Comparison of ENCODE assay signal across 8 cellular contexts in the genomic region with DNA sequence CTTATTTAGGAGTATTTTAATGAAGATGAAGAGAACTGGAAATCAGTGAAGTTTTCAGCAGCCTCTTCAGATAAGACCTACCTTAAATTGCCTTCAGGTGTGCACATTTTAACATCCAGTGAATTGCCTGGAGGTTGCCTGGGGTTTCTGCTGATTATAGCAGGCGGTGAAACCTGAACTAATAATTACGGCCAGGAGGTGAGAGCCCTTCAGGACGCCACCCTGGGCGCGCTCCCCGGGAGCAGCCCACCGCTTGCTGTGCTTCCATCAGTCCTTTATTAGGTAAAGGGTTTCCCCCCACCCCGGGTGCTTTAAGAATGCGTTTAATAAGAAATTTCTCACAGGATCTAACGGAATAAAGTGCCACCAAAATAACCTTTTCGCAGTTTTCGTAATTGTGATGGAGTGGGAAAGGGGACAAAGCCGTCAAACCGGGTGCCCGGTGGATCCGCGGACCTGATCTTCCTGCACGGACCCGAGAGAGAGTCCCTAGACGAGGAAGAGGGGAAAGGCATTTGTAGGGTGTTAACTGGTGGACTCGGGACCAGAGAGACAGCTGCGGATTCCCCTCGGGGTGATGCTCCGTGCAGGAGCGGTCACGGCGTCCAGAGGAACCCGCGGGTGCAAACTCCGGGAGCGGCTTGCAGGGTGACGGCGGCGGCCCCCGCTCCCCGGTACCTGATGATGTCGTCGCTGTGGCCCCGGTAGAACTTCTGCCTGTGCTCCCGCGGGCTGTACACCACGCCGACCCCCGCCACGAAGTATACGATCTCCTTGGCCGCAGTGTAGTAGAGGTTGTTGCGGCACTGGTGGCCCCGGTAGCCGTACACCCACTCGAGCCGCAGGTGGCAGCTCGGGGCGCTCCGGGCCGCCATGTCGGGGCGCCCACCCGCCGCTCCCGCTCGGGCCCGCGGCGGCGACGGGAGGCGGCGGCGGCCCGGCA. TPM values are rescaled to one million over a fixed set of nuclear protein-coding genes. Genes with fewer than 3 reads are reported as not detected.
DNase-seq lines count a peak whose midpoint lies in the region; ATAC-seq, FAIRE-seq and TF ChIP-seq lines count a peak whose summit lies in the region.

No MANE protein-coding gene starts in this region.

- H3K27ac ChIP-seq in CD8-positive, alpha-beta memory T cell (ENCODE audit: low read depth, low read length), result no peak overlapping the region
- H3K27ac ChIP-seq in HEK293 (ENCODE audit: extremely low read depth, low read depth, low read length) (peak overlapping the region; percentile 92), brain microvascular endothelial cell (no peak overlapping the region), kidney (ENCODE audit: low read depth in 2 of 2, low read length in 2 of 2) (no peak overlapping the region)

- H3K4me3 ChIP-seq in CD8-positive, alpha-beta memory T cell (ENCODE audit: low read length), result peak overlapping the region; percentile 71
- H3K4me3 ChIP-seq in HEK293 (ENCODE audit: low read depth, low read length) (peak overlapping the region; percentile 81), NT2/D1 (ENCODE audit: insufficient read length, low read depth) (peak overlapping the region; percentile 59), brain microvascular endothelial cell (ENCODE audit: low read depth, low read length) (peak overlapping the region; percentile 63), kidney (ENCODE audit: low read length in 2 of 2) (peak overlapping the region; percentile 51 to 67)

- H3K27me3 Mint-ChIP-seq in CD8-positive, alpha-beta memory T cell, result peaks cover 3 to 9% of the 10 kb centered on the region in 2 donors

- no peak for DNase-seq in CD8-positive, alpha-beta memory T cell
- DNase-seq in NT2/D1 (ENCODE audit: low read depth, low spot score) (no peak), brain microvascular endothelial cell (no peak), kidney (peak; percentile 74)
- peak; percentile 17 for DNase-seq in stimulated activated CD4-positive, alpha-beta T cell treated with anti-CD3 and anti-CD28 coated beads, Interleukin-1b, Interleukin-23, amount 100 ng/mL, for 48 hours

- peaks cover 19 to 31% (median 19%) of the 10 kb centered on the region in 3 donors for H3K4me1 Mint-ChIP-seq in CD8-positive, alpha-beta memory T cell

- no peak for FAIRE-seq in kidney (lab: Jason Lieb, UNC)

- H3K4me1 ChIP-seq in CD8-positive, alpha-beta memory T cell (ENCODE audit: insufficient read depth, low read length), result peaks cover 16% of the 10 kb centered on the region
- H3K4me1 ChIP-seq in HEK293 (ENCODE audit: control insufficient read depth, insufficient read depth, low read length) (peaks cover 16% of the 10 kb centered on the region), NT2/D1 (ENCODE audit: insufficient read depth, insufficient read length) (no peaks in the 10 kb centered on the region), kidney (ENCODE audit: control insufficient read depth in 1 of 2, insufficient read depth in 1 of 2, low read depth in 1 of 2, low read length in 2 of 2) (peaks cover 0 to 3% of the 10 kb centered on the region in 2 donors)

- H3K27me3 ChIP-seq in CD8-positive, alpha-beta memory T cell (ENCODE audit: insufficient read depth, low read length, poor library complexity, severe bottlenecking), result no peaks in the 10 kb centered on the region
- H3K27me3 ChIP-seq in NT2/D1 (ENCODE audit: insufficient read depth, insufficient read length) (peaks cover 49% of the 10 kb centered on the region), brain microvascular endothelial cell (replicated peaks) (peaks cover 15% of the 10 kb centered on the region)

- intact Hi-C loops in kidney (cut with DNase I), result no loop called here

- H3K36me3 Mint-ChIP-seq in CD8-positive, alpha-beta memory T cell, result peaks cover 0 to 5% (median 3%) of the 10 kb centered on the region in 3 donors

- H3K36me3 ChIP-seq in CD8-positive, alpha-beta memory T cell (ENCODE audit: insufficient read depth, low read length), result no peaks in the 10 kb centered on the region
- H3K36me3 ChIP-seq in HEK293 (ENCODE audit: control insufficient read depth in 2 of 2, insufficient read depth in 1 of 2, low read length in 2 of 2), result no peaks in the 10 kb centered on the region
- no peaks in the 10 kb centered on the region for H3K36me3 ChIP-seq in NT2/D1 (ENCODE audit: insufficient read depth, insufficient read length, low read length)
- no peaks in the 10 kb centered on the region for H3K36me3 ChIP-seq in brain microvascular endothelial cell (replicated peaks)
- no peaks in the 10 kb centered on the region for H3K36me3 ChIP-seq in kidney (ENCODE audit: control insufficient read depth in 1 of 2, insufficient read depth in 2 of 2, low read length in 2 of 2)

- CTCF ChIA-PET in CD8-positive, alpha-beta memory T cell (lab: Charles Lee), result interaction anchor here (1.0 to 2.5 kb wide), 3 partner anchors 10 to 50 kb away, joined by 3 to 8 read pairs (median 3); a partner anchor contains a TSS
- CTCF ChIA-PET in HEK293 (lab: Yijun Ruan, JAX), result interaction anchor here (0.6 to 1.5 kb wide), 2 partner anchors 36 to 58 kb away, joined by 3 to 5 read pairs; no protein-coding TSS in a partner anchor

- no peaks in the 10 kb centered on the region for H3K9me3 Mint-ChIP-seq in CD8-positive, alpha-beta memory T cell

- no peak for TF ChIP-seq CTCF in HEK293 (tag by site-specific recombination; IDR thresholded peaks at IDR 0.05)
- TF ChIP-seq CTCF in brain microvascular endothelial cell (IDR thresholded peaks at IDR 0.05; ENCODE audit: low read depth, low read length, missing control alignments), result no peak
- TF ChIP-seq CTCF in kidney (IDR thresholded peaks at IDR 0.05; ENCODE audit: borderline replicate concordance, extremely low read depth, insufficient read depth), result no peak

- H3K4me3 Mint-ChIP-seq in CD8-positive, alpha-beta memory T cell, result peak overlapping the region; percentile 87 to 92 (median 90)

- POLR2A ChIA-PET in CD8-positive, alpha-beta memory T cell (lab: Charles Lee), result interaction anchor here (1.0 to 1.5 kb wide), 2 partner anchors 32 to 1464 kb away, joined by 3 to 7 read pairs; a partner anchor contains a TSS
- POLR2A ChIA-PET in HEK293 (lab: Yijun Ruan, JAX), result interaction anchor here (1.0 to 1.4 kb wide), 2 partner anchors 32 to 212 kb away, joined by 3 to 11 read pairs; a partner anchor contains a TSS

- in situ Hi-C loops in brain microvascular endothelial cell (cut with HindIII; ENCODE audit: low pct_ligation_motif_present, low sequenced_read_pairs), result no loop called here

- peak overlapping the region; percentile 81 for H3K9ac ChIP-seq in NT2/D1 (ENCODE audit: insufficient read length, low read depth)
- H3K9ac ChIP-seq in kidney (ENCODE audit: low read length in 2 of 2), result peak overlapping the region in 1 of 2 donors; percentile 53

- no peak for ATAC-seq in HG03039 (IDR thresholded peaks at IDR 0.05; ENCODE audit: unreplicated experiment)
- no peak for ATAC-seq in GM19455 (IDR thresholded peaks at IDR 0.05; ENCODE audit: unreplicated experiment)

- H3K27ac Mint-ChIP-seq in CD8-positive, alpha-beta memory T cell, result peak overlapping the region; percentile 66 to 96 (median 81)

- no peaks in the 10 kb centered on the region for H3K9me3 ChIP-seq in CD8-positive, alpha-beta memory T cell (ENCODE audit: low read length)
- H3K9me3 ChIP-seq in HEK293 (ENCODE audit: control insufficient read depth, insufficient read depth, low read depth, low read length) (no peaks in the 10 kb centered on the region), NT2/D1 (ENCODE audit: insufficient read depth, low read length) (no peaks in the 10 kb centered on the region), kidney (ENCODE audit: control insufficient read depth in 1 of 2, low read length in 2 of 2) (no peaks in the 10 kb centered on the region)

TF ChIP-seq in HEK293, 187 proteins besides CTCF, POLR2A, EP300 and RAD21 (continues in another document):
- TF ChIP-seq, protein P1, sequence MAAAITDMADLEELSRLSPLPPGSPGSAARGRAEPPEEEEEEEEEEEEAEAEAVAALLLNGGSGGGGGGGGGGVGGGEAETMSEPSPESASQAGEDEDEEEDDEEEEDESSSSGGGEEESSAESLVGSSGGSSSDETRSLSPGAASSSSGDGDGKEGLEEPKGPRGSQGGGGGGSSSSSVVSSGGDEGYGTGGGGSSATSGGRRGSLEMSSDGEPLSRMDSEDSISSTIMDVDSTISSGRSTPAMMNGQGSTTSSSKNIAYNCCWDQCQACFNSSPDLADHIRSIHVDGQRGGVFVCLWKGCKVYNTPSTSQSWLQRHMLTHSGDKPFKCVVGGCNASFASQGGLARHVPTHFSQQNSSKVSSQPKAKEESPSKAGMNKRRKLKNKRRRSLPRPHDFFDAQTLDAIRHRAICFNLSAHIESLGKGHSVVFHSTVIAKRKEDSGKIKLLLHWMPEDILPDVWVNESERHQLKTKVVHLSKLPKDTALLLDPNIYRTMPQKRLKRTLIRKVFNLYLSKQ (tag by site-specific recombination; IDR thresholded peaks at IDR 0.05; ENCODE audit: borderline replicate concordance), result no peak
- TF ChIP-seq ZNF791 (tag by site-specific recombination; IDR thresholded peaks at IDR 0.05) (no peak), ZNF354C (tag by site-specific recombination; IDR thresholded peaks at IDR 0.05; ENCODE audit: borderline replicate concordance, low read depth) (no peak), KLF10 (tag by site-specific recombination; IDR thresholded peaks at IDR 0.05) (no peak), ZNF175 (tag by site-specific recombination; IDR thresholded peaks at IDR 0.05) (no peak), ZBTB20 (tag by site-specific recombination; IDR thresholded peaks at IDR 0.05) (peak; percentile 12; the same call in 1 of the 2 replicates), MEIS1 (CRISPR knock-in tag; IDR thresholded peaks at IDR 0.05; ENCODE audit: borderline replicate concordance) (no peak), ZBTB48 (tag by site-specific recombination; IDR thresholded peaks at IDR 0.05) (0 out of 2 replicates have a peak, but pooled peaks have one; percentile 24), ZNF596 (tag by site-specific recombination; IDR thresholded peaks at IDR 0.05) (no peak), GLIS1 (tag by site-specific recombination; IDR thresholded peaks at IDR 0.05) (peak; percentile 47; the same call in 1 of the 2 replicates)

RNA-seq across cellular contexts. Expression of a gene that starts 0.9 kb away (rescaled TPM):
- total RNA-seq in CD8-positive, alpha-beta memory T cell, result 1 to 10 TPM; 3.2 to 3.6 TPM
- polyA plus RNA-seq in CD8-positive, alpha-beta memory T cell, result 0.86 TPM
- 2.8 TPM for total RNA-seq in kidney
- polyA plus RNA-seq in kidney (ENCODE audit: insufficient read depth, low read depth, low replicate concordance), result 0.26 TPM

RNA-seq across cellular contexts. Expression of a gene that starts 32.6 kb away (rescaled TPM):
- total RNA-seq in CD8-positive, alpha-beta memory T cell, result 1 to 10 TPM; 5.9 TPM
- 1.4 TPM for polyA plus RNA-seq in CD8-positive, alpha-beta memory T cell
- total RNA-seq in kidney, result 17.2 TPM
- polyA plus RNA-seq in kidney (ENCODE audit: insufficient read depth, low read depth, low replicate concordance), result 14.0 TPM

Comparison
In these comparisons a context has a peak if more than half of its experiments do, and no peak if none do; other contexts are left out.
1. DNase-seq: peak in kidney (single experiment) and stimulated activated CD4-positive, alpha-beta T cell treated with anti-CD3 and anti-CD28 coated beads, Interleukin-1b, Interleukin-23, amount 100 ng/mL, for 48 hours (single experiment); none in CD8-positive, alpha-beta memory T cell (0 of 5), NT2/D1 (single experiment) and brain microvascular endothelial cell (single experiment).
2. Peak in every context shown above with its lines, with median percentiles within 50 percentile points of each other: H3K4me3 ChIP-seq.